ENCODE assay signal across 10 cellular contexts in genomic region chr10:79260803-79261740, GRCh38.
DNase-seq lines count a peak whose midpoint lies in the region; ATAC-seq and TF ChIP-seq lines count a peak whose summit lies in the region.
"Had no signal": no experiment of that assay in that cellular context is flagged by ENCODE, and none has a peak within 500 bp of the region (broad histone marks: within the 10 kb centered on the region; RNA-seq: fewer than 3 reads in every experiment).

No MANE protein-coding gene starts in this region.

- H3K9me3 ChIP-seq in HUES6 (ENCODE audit: control insufficient read depth, insufficient read depth, low read depth, low read length) = no peaks in the 10 kb centered on the region
- H3K9me3 ChIP-seq in SK-N-SH = no peaks in the 10 kb centered on the region
- H3K9me3 ChIP-seq in hepatocyte (ENCODE audit: low read depth) = no peaks in the 10 kb centered on the region
- H3K9me3 ChIP-seq in smooth muscle cell (replicated peaks; ENCODE audit: low read depth) = no peaks in the 10 kb centered on the region
- H3K9me3 ChIP-seq in left lung = no peaks in the 10 kb centered on the region

- DNase-seq in SK-N-SH (peak; percentile 86), hepatocyte (ENCODE audit: low spot score) (peak; percentile 74), smooth muscle cell (lab: John Stamatoyannopoulos, UW; ENCODE audit: unreplicated experiment) (no peak), putamen (ENCODE audit: low spot score) (no peak), left lung (no peak)
- DNase-seq: activated CD4-positive, alpha-beta T cell treated with anti-CD3 and anti-CD28 coated beads for 36 hours had no signal

- ATAC-seq in left lung = no peak
- no peak for ATAC-seq in HG03025 (IDR thresholded peaks at IDR 0.05; ENCODE audit: low FRiP score, unreplicated experiment)
- no peak for ATAC-seq in HG02798 (IDR thresholded peaks at IDR 0.05; ENCODE audit: poor library complexity, unreplicated experiment)
- ATAC-seq: activated CD4-positive, alpha-beta T cell treated with anti-CD3 and anti-CD28 coated beads for 36 hours had no signal

- TF ChIP-seq RAD21 in SK-N-SH (IDR thresholded peaks at IDR 0.05; ENCODE audit: low read length) = peak; percentile 54

- H3K4me1 ChIP-seq in HUES6 (ENCODE audit: control insufficient read depth, insufficient read depth, low read length) (peaks cover 30% of the 10 kb centered on the region), SK-N-SH (ENCODE audit: control insufficient read depth in 1 of 2, insufficient read depth in 2 of 2, low read depth in 1 of 2, low read length in 1 of 2) (peaks cover 23 to 100% of the 10 kb centered on the region in 2 experiments), hepatocyte (ENCODE audit: insufficient read depth) (peaks cover 15% of the 10 kb centered on the region), smooth muscle cell (ENCODE audit: low read depth) (peaks cover 14% of the 10 kb centered on the region), left lung (peaks cover 3 to 80% of the 10 kb centered on the region in 2 donors)

- WGBS in SK-N-SH (ENCODE audit: low lambda C conversion rate) = 57% methylated on average over 14 of the region's 24 CpGs
- 47% methylated on average over 24 of the region's 24 CpGs for WGBS in hepatocyte (ENCODE audit: low lambda C conversion rate, missing lambda C conversion rate)
- WGBS in smooth muscle cell (ENCODE audit: low lambda C conversion rate) = 55% methylated on average over 24 of the region's 24 CpGs

- H3K36me3 ChIP-seq in HUES6 (ENCODE audit: control insufficient read depth, insufficient read depth, low read length) = peaks cover 11% of the 10 kb centered on the region; the same call in 1 of the 2 replicates
- H3K36me3 ChIP-seq in SK-N-SH (replicated peaks in 1 of 2; ENCODE audit: control insufficient read depth in 1 of 2, insufficient read depth in 2 of 2, low read length in 1 of 2) = peaks cover 4 to 15% of the 10 kb centered on the region in 2 experiments
- H3K36me3 ChIP-seq in hepatocyte (replicated peaks; ENCODE audit: insufficient read depth, low read depth) = no peaks in the 10 kb centered on the region
- no peaks in the 10 kb centered on the region for H3K36me3 ChIP-seq in smooth muscle cell (ENCODE audit: low read depth)
- peaks cover 0 to 28% of the 10 kb centered on the region in 2 donors for H3K36me3 ChIP-seq in left lung

- H2AFZ ChIP-seq in SK-N-SH (ENCODE audit: low read depth) = no peak overlapping the region
- no peak overlapping the region for H2AFZ ChIP-seq in hepatocyte
- H2AFZ ChIP-seq in smooth muscle cell (ENCODE audit: low read depth) = no peak overlapping the region

- H3K9me2 ChIP-seq in SK-N-SH (no peaks in the 10 kb centered on the region), hepatocyte (replicated peaks; ENCODE audit: insufficient read depth) (no peaks in the 10 kb centered on the region)

- POLR2A ChIA-PET in SK-N-SH (lab: Yijun Ruan, JAX) = interaction anchor here (0.6 to 2.0 kb wide), 11 partner anchors 9 to 57 kb away, joined by 3 to 12 read pairs (median 4); no protein-coding TSS in a partner anchor

- peaks cover 9% of the 10 kb centered on the region; the same call in 1 of the 2 replicates for H4K20me1 ChIP-seq in SK-N-SH (ENCODE audit: insufficient read depth)
- H4K20me1 ChIP-seq in hepatocyte (ENCODE audit: insufficient read depth, poor library complexity, severe bottlenecking) = peaks cover 85% of the 10 kb centered on the region
- H4K20me1 ChIP-seq in smooth muscle cell (ENCODE audit: low read depth) = peaks cover 76% of the 10 kb centered on the region

- H3K4me2 ChIP-seq in SK-N-SH (peak overlapping the region; percentile 47; the same call in 1 of the 2 replicates), hepatocyte (peak overlapping the region; percentile 30), smooth muscle cell (peak overlapping the region; percentile 19)

- H3K27ac ChIP-seq in HUES6 (ENCODE audit: low read depth, low read length) (no peak overlapping the region), SK-N-SH (ENCODE audit: low read depth in 2 of 2, low read length in 1 of 2) (peak overlapping the region; percentile 56 to 99; a peak in 3 of 4 replicates), hepatocyte (peak overlapping the region; percentile 34), smooth muscle cell (ENCODE audit: low read depth) (peak overlapping the region; percentile 51), left lung (peak overlapping the region in 1 of 2 donors; percentile 7)
- H3K27ac ChIP-seq: epithelial cell of prostate had no signal

- TF ChIP-seq CTCF in SK-N-SH (IDR thresholded peaks at IDR 0.05) (no peak), hepatocyte (IDR thresholded peaks at IDR 0.05; ENCODE audit: poor library complexity) (no peak), smooth muscle cell (IDR thresholded peaks at IDR 0.05; ENCODE audit: borderline replicate concordance, insufficient read depth, poor library complexity, severe bottlenecking) (no peak), left lung (IDR thresholded peaks at IDR 0.05) (no peak)

- CTCF ChIA-PET in SK-N-SH (lab: Yijun Ruan, JAX) = interaction anchor here (0.7 to 1.8 kb wide), 13 partner anchors 9 to 415 kb away, joined by 3 to 6 read pairs (median 4); no protein-coding TSS in a partner anchor

- H3K9ac ChIP-seq in HUES6 (ENCODE audit: low read length) (peak overlapping the region; percentile 16), SK-N-SH (no peak overlapping the region), smooth muscle cell (ENCODE audit: low read depth) (no peak overlapping the region)

- H3K4me3 ChIP-seq in HUES6 (ENCODE audit: low read depth, low read length) = no peak overlapping the region
- H3K4me3 ChIP-seq in SK-N-SH (ENCODE audit: low read depth in 2 of 2, low read length in 1 of 2) = no peak overlapping the region
- H3K4me3 ChIP-seq in hepatocyte = no peak overlapping the region
- no peak overlapping the region for H3K4me3 ChIP-seq in smooth muscle cell
- no peak overlapping the region for H3K4me3 ChIP-seq in left lung

- intact Hi-C loops in left lung (cut with DNase I) = no loop called here

- no peaks in the 10 kb centered on the region for H3K27me3 ChIP-seq in HUES6 (ENCODE audit: control insufficient read depth, insufficient read depth, low read length)
- H3K27me3 ChIP-seq in SK-N-SH (ENCODE audit: insufficient read depth) = no peaks in the 10 kb centered on the region
- H3K27me3 ChIP-seq in hepatocyte = no peaks in the 10 kb centered on the region
- no peaks in the 10 kb centered on the region for H3K27me3 ChIP-seq in smooth muscle cell (ENCODE audit: low read depth)
- no peaks in the 10 kb centered on the region for H3K27me3 ChIP-seq in left lung

- peaks cover 17% of the 10 kb centered on the region for H3F3A ChIP-seq in SK-N-SH (replicated peaks; ENCODE audit: insufficient read depth)
- H3F3A ChIP-seq in smooth muscle cell (ENCODE audit: low read depth) = peaks cover 13% of the 10 kb centered on the region

- H3K79me2 ChIP-seq in SK-N-SH (ENCODE audit: insufficient read depth) (peaks cover 65% of the 10 kb centered on the region), hepatocyte (peaks cover 61% of the 10 kb centered on the region), smooth muscle cell (ENCODE audit: low read depth) (peaks cover 14% of the 10 kb centered on the region)

- peak in 1 of 2 experiments; percentile 93; a peak in 2 of 4 replicates for TF ChIP-seq EP300 in SK-N-SH (IDR thresholded peaks at IDR 0.05; ENCODE audit: borderline replicate concordance in 1 of 2, low read depth in 1 of 2, low read length in 1 of 2)

TF ChIP-seq in SK-N-SH, 30 proteins besides CTCF, POLR2A, EP300 and RAD21 (continues in another document):
- TF ChIP-seq PBX3 (IDR thresholded peaks at IDR 0.05) (no peak), MXI1 (IDR thresholded peaks at IDR 0.05; ENCODE audit: low read depth, low read length) (peak; percentile 84), TCF12 (IDR thresholded peaks at IDR 0.05) (peak; percentile 43; the same call in 1 of the 2 replicates), MAX (IDR thresholded peaks at IDR 0.05; ENCODE audit: low read depth) (no peak), SIN3A (IDR thresholded peaks at IDR 0.05; ENCODE audit: borderline replicate concordance, low read depth, low read length) (no peak), RFX5 (IDR thresholded peaks at IDR 0.05; ENCODE audit: low read length) (no peak), REST (IDR thresholded peaks at IDR 0.05; ENCODE audit: low read depth, low read length) (no peak), FOXJ3 (CRISPR knock-in tag; IDR thresholded peaks at IDR 0.05) (peak; percentile 95)

Comparison
In these comparisons a context has a peak if more than half of its experiments do, and no peak if none do; other contexts are left out.
1. DNase-seq: peak in SK-N-SH (single experiment) and hepatocyte (single experiment); none in smooth muscle cell (single experiment), putamen (single experiment) and left lung (0 of 2).
2. Peak in every context shown above with its lines, with median percentiles within 50 percentile points of each other: H3K4me2 ChIP-seq.